Comparison of ENCODE assay signal across 1 cellular context in the genomic region with DNA sequence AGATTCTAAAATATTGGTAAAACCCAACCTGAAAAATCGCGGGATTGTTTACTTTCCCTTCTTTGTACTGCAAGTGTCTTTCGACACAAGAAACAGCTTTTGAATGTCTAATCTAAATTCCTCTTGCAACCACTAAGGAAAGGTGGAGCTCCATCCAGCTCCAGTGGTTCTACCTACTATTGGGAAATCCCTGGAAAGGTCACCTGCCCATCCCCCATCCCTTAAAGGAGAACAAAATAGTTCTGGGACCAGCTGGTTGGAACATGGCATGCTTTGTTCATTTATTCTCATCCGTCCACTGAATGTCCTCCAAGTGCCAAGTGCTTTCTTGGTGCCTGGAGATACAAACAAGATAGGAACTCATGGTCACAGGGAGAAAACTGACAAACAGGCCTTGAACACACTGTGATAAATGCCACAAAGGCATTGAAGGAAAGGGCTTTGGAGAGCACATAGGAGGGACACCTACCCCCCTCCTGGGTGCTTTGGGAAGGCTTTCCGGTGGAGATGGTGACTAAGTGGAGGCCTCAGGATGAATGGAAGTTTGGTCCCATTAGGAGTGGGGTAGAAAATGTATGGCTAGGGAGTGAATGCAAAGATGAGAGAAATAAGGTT.
TF ChIP-seq lines count a peak whose summit lies in the region.

No MANE protein-coding gene starts in this region.

TF ChIP-seq in HepG2, 621 proteins besides CTCF, POLR2A, EP300 and RAD21 (continued from another document and continues in another):
- TF ChIP-seq, protein P1, sequence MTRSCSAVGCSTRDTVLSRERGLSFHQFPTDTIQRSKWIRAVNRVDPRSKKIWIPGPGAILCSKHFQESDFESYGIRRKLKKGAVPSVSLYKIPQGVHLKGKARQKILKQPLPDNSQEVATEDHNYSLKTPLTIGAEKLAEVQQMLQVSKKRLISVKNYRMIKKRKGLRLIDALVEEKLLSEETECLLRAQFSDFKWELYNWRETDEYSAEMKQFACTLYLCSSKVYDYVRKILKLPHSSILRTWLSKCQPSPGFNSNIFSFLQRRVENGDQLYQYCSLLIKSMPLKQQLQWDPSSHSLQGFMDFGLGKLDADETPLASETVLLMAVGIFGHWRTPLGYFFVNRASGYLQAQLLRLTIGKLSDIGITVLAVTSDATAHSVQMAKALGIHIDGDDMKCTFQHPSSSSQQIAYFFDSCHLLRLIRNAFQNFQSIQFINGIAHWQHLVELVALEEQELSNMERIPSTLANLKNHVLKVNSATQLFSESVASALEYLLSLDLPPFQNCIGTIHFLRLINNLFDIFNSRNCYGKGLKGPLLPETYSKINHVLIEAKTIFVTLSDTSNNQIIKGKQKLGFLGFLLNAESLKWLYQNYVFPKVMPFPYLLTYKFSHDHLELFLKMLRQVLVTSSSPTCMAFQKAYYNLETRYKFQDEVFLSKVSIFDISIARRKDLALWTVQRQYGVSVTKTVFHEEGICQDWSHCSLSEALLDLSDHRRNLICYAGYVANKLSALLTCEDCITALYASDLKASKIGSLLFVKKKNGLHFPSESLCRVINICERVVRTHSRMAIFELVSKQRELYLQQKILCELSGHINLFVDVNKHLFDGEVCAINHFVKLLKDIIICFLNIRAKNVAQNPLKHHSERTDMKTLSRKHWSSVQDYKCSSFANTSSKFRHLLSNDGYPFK (CRISPR knock-in tag; IDR thresholded peaks at IDR 0.05; ENCODE audit: borderline replicate concordance), result no peak
- peak; percentile 79 for TF ChIP-seq CEBPB (IDR thresholded peaks at IDR 0.05; ENCODE audit: borderline replicate concordance, low read depth, low read length)
- no peak for TF ChIP-seq POGZ (CRISPR knock-in tag; IDR thresholded peaks at IDR 0.05)
- TF ChIP-seq NFIC (IDR thresholded peaks at IDR 0.05; ENCODE audit: low read length), result no peak
- no peak for TF ChIP-seq HDAC1 (CRISPR knock-in tag; IDR thresholded peaks at IDR 0.05)
- no peak for TF ChIP-seq SYNCRIP (IDR thresholded peaks at IDR 0.05; ENCODE audit: insufficient read depth, low read depth, low read length)
- peak; percentile 40; the same call in 1 of the 2 replicates for TF ChIP-seq ZMYM3 (CRISPR knock-in tag; IDR thresholded peaks at IDR 0.05)
- no peak for TF ChIP-seq ZNF124 (CRISPR knock-in tag; IDR thresholded peaks at IDR 0.05)
- TF ChIP-seq ATAD3A (CRISPR knock-in tag; IDR thresholded peaks at IDR 0.05), result no peak
- TF ChIP-seq ZNF446 (CRISPR knock-in tag; IDR thresholded peaks at IDR 0.05), result no peak
- no peak for TF ChIP-seq REXO4 (CRISPR knock-in tag; IDR thresholded peaks at IDR 0.05; ENCODE audit: borderline replicate concordance)
- TF ChIP-seq ZNF468 (CRISPR knock-in tag; IDR thresholded peaks at IDR 0.05), result no peak
- TF ChIP-seq FOXM1 (CRISPR knock-in tag; IDR thresholded peaks at IDR 0.05), result no peak
- TF ChIP-seq, protein P2, sequence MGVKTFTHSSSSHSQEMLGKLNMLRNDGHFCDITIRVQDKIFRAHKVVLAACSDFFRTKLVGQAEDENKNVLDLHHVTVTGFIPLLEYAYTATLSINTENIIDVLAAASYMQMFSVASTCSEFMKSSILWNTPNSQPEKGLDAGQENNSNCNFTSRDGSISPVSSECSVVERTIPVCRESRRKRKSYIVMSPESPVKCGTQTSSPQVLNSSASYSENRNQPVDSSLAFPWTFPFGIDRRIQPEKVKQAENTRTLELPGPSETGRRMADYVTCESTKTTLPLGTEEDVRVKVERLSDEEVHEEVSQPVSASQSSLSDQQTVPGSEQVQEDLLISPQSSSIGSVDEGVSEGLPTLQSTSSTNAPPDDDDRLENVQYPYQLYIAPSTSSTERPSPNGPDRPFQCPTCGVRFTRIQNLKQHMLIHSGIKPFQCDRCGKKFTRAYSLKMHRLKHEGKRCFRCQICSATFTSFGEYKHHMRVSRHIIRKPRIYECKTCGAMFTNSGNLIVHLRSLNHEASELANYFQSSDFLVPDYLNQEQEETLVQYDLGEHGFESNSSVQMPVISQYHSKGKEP (CRISPR knock-in tag; IDR thresholded peaks at IDR 0.05), result no peak
- no peak for TF ChIP-seq ELF1 (CRISPR knock-in tag; IDR thresholded peaks at IDR 0.05)
- TF ChIP-seq, protein P3, sequence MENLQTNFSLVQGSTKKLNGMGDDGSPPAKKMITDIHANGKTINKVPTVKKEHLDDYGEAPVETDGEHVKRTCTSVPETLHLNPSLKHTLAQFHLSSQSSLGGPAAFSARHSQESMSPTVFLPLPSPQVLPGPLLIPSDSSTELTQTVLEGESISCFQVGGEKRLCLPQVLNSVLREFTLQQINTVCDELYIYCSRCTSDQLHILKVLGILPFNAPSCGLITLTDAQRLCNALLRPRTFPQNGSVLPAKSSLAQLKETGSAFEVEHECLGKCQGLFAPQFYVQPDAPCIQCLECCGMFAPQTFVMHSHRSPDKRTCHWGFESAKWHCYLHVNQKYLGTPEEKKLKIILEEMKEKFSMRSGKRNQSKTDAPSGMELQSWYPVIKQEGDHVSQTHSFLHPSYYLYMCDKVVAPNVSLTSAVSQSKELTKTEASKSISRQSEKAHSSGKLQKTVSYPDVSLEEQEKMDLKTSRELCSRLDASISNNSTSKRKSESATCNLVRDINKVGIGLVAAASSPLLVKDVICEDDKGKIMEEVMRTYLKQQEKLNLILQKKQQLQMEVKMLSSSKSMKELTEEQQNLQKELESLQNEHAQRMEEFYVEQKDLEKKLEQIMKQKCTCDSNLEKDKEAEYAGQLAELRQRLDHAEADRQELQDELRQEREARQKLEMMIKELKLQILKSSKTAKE (CRISPR knock-in tag; IDR thresholded peaks at IDR 0.05; ENCODE audit: borderline replicate concordance), result no peak
- no peak for TF ChIP-seq ZNF547 (CRISPR knock-in tag; IDR thresholded peaks at IDR 0.05)
- TF ChIP-seq ZSCAN22 (CRISPR knock-in tag; IDR thresholded peaks at IDR 0.05), result no peak
- TF ChIP-seq ZNF75D (CRISPR knock-in tag; IDR thresholded peaks at IDR 0.05; ENCODE audit: borderline replicate concordance), result no peak
- TF ChIP-seq, protein P4, sequence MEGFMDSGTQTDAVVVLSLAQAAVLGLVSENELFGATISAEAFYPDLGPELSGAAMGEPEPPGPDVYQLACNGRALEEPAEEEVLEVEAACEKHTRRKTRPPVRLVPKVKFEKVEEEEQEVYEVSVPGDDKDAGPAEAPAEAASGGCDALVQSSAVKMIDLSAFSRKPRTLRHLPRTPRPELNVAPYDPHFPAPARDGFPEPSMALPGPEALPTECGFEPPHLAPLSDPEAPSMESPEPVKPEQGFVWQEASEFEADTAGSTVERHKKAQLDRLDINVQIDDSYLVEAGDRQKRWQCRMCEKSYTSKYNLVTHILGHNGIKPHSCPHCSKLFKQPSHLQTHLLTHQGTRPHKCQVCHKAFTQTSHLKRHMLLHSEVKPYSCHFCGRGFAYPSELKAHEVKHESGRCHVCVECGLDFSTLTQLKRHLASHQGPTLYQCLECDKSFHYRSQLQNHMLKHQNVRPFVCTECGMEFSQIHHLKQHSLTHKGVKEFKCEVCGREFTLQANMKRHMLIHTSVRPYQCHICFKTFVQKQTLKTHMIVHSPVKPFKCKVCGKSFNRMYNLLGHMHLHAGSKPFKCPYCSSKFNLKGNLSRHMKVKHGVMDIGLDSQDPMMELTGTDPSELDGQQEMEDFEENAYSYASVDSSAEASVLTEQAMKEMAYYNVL (CRISPR knock-in tag; IDR thresholded peaks at IDR 0.05; ENCODE audit: borderline replicate concordance), result peak; percentile 32; the same call in 1 of the 2 replicates
- TF ChIP-seq REPIN1 (CRISPR knock-in tag; IDR thresholded peaks at IDR 0.05; ENCODE audit: borderline replicate concordance, low read depth), result no peak
- TF ChIP-seq RFXAP (CRISPR knock-in tag; IDR thresholded peaks at IDR 0.05; ENCODE audit: borderline replicate concordance), result no peak
- TF ChIP-seq, protein P5, sequence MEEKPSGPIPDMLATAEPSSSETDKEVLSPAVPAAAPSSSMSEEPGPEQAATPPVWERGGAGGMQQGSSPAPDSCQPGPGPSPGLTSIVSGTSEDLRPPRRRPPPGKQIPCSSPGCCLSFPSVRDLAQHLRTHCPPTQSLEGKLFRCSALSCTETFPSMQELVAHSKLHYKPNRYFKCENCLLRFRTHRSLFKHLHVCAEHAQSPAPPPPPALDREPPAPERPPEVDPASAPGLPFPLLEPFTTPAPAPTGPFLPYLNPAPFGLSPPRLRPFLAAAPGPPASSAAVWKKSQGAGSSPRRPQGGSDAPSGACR (CRISPR knock-in tag; IDR thresholded peaks at IDR 0.05), result 0 out of 2 replicates have a peak, but pooled peaks have one; percentile 40
- no peak for TF ChIP-seq SMAD3 (CRISPR knock-in tag; IDR thresholded peaks at IDR 0.05)
- TF ChIP-seq, protein P6, sequence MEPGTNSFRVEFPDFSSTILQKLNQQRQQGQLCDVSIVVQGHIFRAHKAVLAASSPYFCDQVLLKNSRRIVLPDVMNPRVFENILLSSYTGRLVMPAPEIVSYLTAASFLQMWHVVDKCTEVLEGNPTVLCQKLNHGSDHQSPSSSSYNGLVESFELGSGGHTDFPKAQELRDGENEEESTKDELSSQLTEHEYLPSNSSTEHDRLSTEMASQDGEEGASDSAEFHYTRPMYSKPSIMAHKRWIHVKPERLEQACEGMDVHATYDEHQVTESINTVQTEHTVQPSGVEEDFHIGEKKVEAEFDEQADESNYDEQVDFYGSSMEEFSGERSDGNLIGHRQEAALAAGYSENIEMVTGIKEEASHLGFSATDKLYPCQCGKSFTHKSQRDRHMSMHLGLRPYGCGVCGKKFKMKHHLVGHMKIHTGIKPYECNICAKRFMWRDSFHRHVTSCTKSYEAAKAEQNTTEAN (CRISPR knock-in tag; conservative IDR thresholded peaks at IDR 0.05), result no peak
- TF ChIP-seq, protein P7, sequence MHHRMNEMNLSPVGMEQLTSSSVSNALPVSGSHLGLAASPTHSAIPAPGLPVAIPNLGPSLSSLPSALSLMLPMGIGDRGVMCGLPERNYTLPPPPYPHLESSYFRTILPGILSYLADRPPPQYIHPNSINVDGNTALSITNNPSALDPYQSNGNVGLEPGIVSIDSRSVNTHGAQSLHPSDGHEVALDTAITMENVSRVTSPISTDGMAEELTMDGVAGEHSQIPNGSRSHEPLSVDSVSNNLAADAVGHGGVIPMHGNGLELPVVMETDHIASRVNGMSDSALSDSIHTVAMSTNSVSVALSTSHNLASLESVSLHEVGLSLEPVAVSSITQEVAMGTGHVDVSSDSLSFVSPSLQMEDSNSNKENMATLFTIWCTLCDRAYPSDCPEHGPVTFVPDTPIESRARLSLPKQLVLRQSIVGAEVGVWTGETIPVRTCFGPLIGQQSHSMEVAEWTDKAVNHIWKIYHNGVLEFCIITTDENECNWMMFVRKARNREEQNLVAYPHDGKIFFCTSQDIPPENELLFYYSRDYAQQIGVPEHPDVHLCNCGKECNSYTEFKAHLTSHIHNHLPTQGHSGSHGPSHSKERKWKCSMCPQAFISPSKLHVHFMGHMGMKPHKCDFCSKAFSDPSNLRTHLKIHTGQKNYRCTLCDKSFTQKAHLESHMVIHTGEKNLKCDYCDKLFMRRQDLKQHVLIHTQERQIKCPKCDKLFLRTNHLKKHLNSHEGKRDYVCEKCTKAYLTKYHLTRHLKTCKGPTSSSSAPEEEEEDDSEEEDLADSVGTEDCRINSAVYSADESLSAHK (CRISPR knock-in tag; IDR thresholded peaks at IDR 0.05; ENCODE audit: borderline replicate concordance), result no peak
- TF ChIP-seq DPF2 (CRISPR knock-in tag; IDR thresholded peaks at IDR 0.05; ENCODE audit: borderline replicate concordance, low read depth), result peak; percentile 13; the same call in 1 of the 2 replicates
- no peak for TF ChIP-seq JUNB (CRISPR knock-in tag; IDR thresholded peaks at IDR 0.05; ENCODE audit: borderline replicate concordance)
- no peak for TF ChIP-seq SMYD3 (CRISPR knock-in tag; IDR thresholded peaks at IDR 0.05)
- no peak for TF ChIP-seq ZNF572 (CRISPR knock-in tag; IDR thresholded peaks at IDR 0.05)
- TF ChIP-seq ZNF629 (CRISPR knock-in tag; conservative IDR thresholded peaks at IDR 0.05), result no peak
- peak; percentile 3 for TF ChIP-seq ZEB1 (IDR thresholded peaks at IDR 0.05; ENCODE audit: insufficient replicate concordance, low read depth)
- no peak for TF ChIP-seq SPEN (CRISPR knock-in tag; IDR thresholded peaks at IDR 0.05; ENCODE audit: low read depth)
- peak; percentile 27; the same call in 1 of the 2 replicates for TF ChIP-seq KDM6A (CRISPR knock-in tag; IDR thresholded peaks at IDR 0.05; ENCODE audit: low read depth)
- TF ChIP-seq, protein P8, sequence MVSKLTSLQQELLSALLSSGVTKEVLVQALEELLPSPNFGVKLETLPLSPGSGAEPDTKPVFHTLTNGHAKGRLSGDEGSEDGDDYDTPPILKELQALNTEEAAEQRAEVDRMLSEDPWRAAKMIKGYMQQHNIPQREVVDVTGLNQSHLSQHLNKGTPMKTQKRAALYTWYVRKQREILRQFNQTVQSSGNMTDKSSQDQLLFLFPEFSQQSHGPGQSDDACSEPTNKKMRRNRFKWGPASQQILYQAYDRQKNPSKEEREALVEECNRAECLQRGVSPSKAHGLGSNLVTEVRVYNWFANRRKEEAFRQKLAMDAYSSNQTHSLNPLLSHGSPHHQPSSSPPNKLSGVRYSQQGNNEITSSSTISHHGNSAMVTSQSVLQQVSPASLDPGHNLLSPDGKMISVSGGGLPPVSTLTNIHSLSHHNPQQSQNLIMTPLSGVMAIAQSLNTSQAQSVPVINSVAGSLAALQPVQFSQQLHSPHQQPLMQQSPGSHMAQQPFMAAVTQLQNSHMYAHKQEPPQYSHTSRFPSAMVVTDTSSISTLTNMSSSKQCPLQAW (CRISPR knock-in tag; IDR thresholded peaks at IDR 0.05), result 0 out of 2 replicates have a peak, but pooled peaks have one; percentile 14
- TF ChIP-seq, protein P9, sequence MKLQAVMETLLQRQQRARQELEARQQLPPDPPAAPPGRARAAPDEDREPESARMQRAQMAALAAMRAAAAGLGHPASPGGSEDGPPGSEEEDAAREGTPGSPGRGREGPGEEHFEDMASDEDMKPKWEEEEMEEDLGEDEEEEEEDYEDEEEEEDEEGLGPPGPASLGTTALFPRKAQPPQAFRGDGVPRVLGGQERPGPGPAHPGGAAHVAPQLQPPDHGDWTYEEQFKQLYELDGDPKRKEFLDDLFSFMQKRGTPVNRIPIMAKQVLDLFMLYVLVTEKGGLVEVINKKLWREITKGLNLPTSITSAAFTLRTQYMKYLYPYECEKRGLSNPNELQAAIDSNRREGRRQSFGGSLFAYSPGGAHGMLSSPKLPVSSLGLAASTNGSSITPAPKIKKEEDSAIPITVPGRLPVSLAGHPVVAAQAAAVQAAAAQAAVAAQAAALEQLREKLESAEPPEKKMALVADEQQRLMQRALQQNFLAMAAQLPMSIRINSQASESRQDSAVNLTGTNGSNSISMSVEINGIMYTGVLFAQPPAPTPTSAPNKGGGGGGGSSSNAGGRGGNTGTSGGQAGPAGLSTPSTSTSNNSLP (IDR thresholded peaks at IDR 0.05; ENCODE audit: low read depth, low read length), result no peak
- TF ChIP-seq NCOR1 (IDR thresholded peaks at IDR 0.05; ENCODE audit: borderline replicate concordance, low read length), result no peak
- no peak for TF ChIP-seq MLLT10 (CRISPR knock-in tag; IDR thresholded peaks at IDR 0.05)
